ENCODE assay signal across 39 cellular contexts in genomic region chr6:161722394-161722793, GRCh38.
"Had no signal": no experiment of that assay in that cellular context is flagged by ENCODE, and none has a peak within 500 bp of the region (broad histone marks: within the 10 kb centered on the region; RNA-seq: fewer than 3 reads in every experiment).

No MANE protein-coding gene starts in this region.

- ATAC-seq: activated naive CD4-positive, alpha-beta T cell treated with anti-CD3 and anti-CD28 coated beads, Interleukin-2, amount 50 U/mL, for 72 hours; activated naive CD8-positive, alpha-beta T cell treated with anti-CD3 and anti-CD28 coated beads, Interleukin-2, amount 50 U/mL, for 24 hours; activated T-cell treated with anti-CD3 and anti-CD28 coated beads, Interleukin-2, amount 50 U/mL, for 4 hours; activated T-cell treated with anti-CD3 and anti-CD28 coated beads, Interleukin-2, amount 50 U/mL, for 72 hours; activated T-helper 17 cell treated with anti-CD3 and anti-CD28 coated beads, Interleukin-2, amount 50 U/mL, for 72 hours; body of pancreas had no signal

- H3K27ac ChIP-seq: adrenal gland, ascending aorta, body of pancreas, brain microvascular endothelial cell, breast epithelium, cardiac muscle cell had no signal

- H3K36me3 ChIP-seq: adrenal gland, ascending aorta, brain microvascular endothelial cell, breast epithelium, cardiac muscle cell had no signal

- H3K27ac Mint-ChIP-seq: activated naive CD4-positive, alpha-beta T cell treated with anti-CD3 and anti-CD28 coated beads for 36 hours; activated naive CD4-positive, alpha-beta T cell treated with anti-CD3 and anti-CD28 coated beads, Interleukin-2, amount 10 ng/mL, durations not matched to agents 7 days and 5 days; activated naive CD4-positive, alpha-beta T cell treated with anti-CD3 and anti-CD28 coated beads, Interleukin-2, amount 50 U/mL, for 24 hours; activated naive CD4-positive, alpha-beta T cell treated with anti-CD3 and anti-CD28 coated beads, Interleukin-2, amount 50 U/mL, for 72 hours; activated naive CD8-positive, alpha-beta T cell; activated naive CD8-positive, alpha-beta T cell treated with anti-CD3 and anti-CD28 coated beads for 36 hours; activated naive CD8-positive, alpha-beta T cell treated with anti-CD3 and anti-CD28 coated beads, Interleukin-2, amount 10 ng/mL, durations not matched to agents 7 days and 5 days; activated naive CD8-positive, alpha-beta T cell treated with anti-CD3 and anti-CD28 coated beads, Interleukin-2, amount 50 U/mL, for 24 hours; activated T-cell treated with anti-CD3 and anti-CD28 coated beads, Interleukin-2, amount 50 U/mL, for 24 hours; activated T-cell treated with anti-CD3 and anti-CD28 coated beads, Interleukin-2, amount 50 U/mL, for 72 hours; activated T-helper 1 cell treated with anti-CD3 and anti-CD28 coated beads, Interleukin-12 subunit alpha, Interleukin-12 subunit beta, Interleukin-2, Interleukin-4 antibody, amounts not matched to agents 30 ng/mL and 10 ng/mL and 1 ng/mL, durations not matched to agents 14 hours and 24 hours and 36 hours; activated T-helper 17 cell treated with anti-CD3 and anti-CD28 coated beads, Interleukin-2, amount 50 U/mL, for 72 hours; activated T-helper 2 cell treated with anti-CD3 and anti-CD28 coated beads, Interferon-gamma antibody, Interleukin-2, Interleukin-4, amounts not matched to agents 10 μg/mL and 5 μg/mL and 100 μg/mL, durations not matched to agents 14 hours and 24 hours and 36 hours had no signal

- DNase-seq: activated effector memory CD4-positive, alpha-beta T cell treated with anti-CD3 and anti-CD28 coated beads, Interleukin-2, amount 50 U/mL, for 16 hours; activated effector memory CD4-positive, alpha-beta T cell treated with Interleukin-2 at 50 U/mL for 16 hours; activated gamma-delta T cell; activated gamma-delta T cell treated with Interleukin-2 at 50 U/mL for 16 hours; activated naive CD4-positive, alpha-beta T cell; activated naive CD4-positive, alpha-beta T cell treated with anti-CD3 and anti-CD28 coated beads for 36 hours; activated naive CD4-positive, alpha-beta T cell treated with anti-CD3 and anti-CD28 coated beads, Interleukin-2, amount 10 ng/mL, durations not matched to agents 7 days and 5 days; activated naive CD4-positive, alpha-beta T cell treated with anti-CD3 and anti-CD28 coated beads, Interleukin-2, amount 50 U/mL, for 16 hours; activated naive CD4-positive, alpha-beta T cell treated with Interleukin-2 at 50 U/mL for 16 hours; activated naive CD8-positive, alpha-beta T cell treated with anti-CD3 and anti-CD28 coated beads for 36 hours; activated naive CD8-positive, alpha-beta T cell treated with anti-CD3 and anti-CD28 coated beads, Interleukin-2, amount 10 ng/mL, durations not matched to agents 7 days and 5 days; activated naive CD8-positive, alpha-beta T cell treated with anti-CD3 and anti-CD28 coated beads, Interleukin-2, amount 50 U/mL, for 24 hours; activated T-cell treated with anti-CD3 and anti-CD28 coated beads, Interleukin-2, amount 50 U/mL, for 24 hours; activated T-cell treated with anti-CD3 and anti-CD28 coated beads, Interleukin-2, amount 50 U/mL, for 4 hours; activated T-cell treated with anti-CD3 and anti-CD28 coated beads, Interleukin-2, amount 50 U/mL, for 48 hours; activated T-cell treated with anti-CD3 and anti-CD28 coated beads, Interleukin-2, amount 50 U/mL, for 72 hours; adrenal gland; amniotic stem cell; amygdala; anterior cingulate cortex; aorta; body of pancreas; brain microvascular endothelial cell; caudate nucleus; central memory CD4-positive, alpha-beta T cell; cerebellar nuclear complex had no signal

- H3K4me1 Mint-ChIP-seq: activated naive CD4-positive, alpha-beta T cell treated with anti-CD3 and anti-CD28 coated beads, Interleukin-2, amount 10 ng/mL, durations not matched to agents 7 days and 5 days; activated naive CD4-positive, alpha-beta T cell treated with anti-CD3 and anti-CD28 coated beads, Interleukin-2, amount 50 U/mL, for 24 hours; activated naive CD8-positive, alpha-beta T cell treated with anti-CD3 and anti-CD28 coated beads for 36 hours; activated naive CD8-positive, alpha-beta T cell treated with anti-CD3 and anti-CD28 coated beads, Interleukin-2, amount 10 ng/mL, durations not matched to agents 7 days and 5 days; activated naive CD8-positive, alpha-beta T cell treated with anti-CD3 and anti-CD28 coated beads, Interleukin-2, amount 50 U/mL, for 24 hours; activated T-helper 17 cell treated with anti-CD3 and anti-CD28 coated beads, Interleukin-2, amount 50 U/mL, for 72 hours; central memory CD8-positive, alpha-beta T cell had no signal

- H3K27me3 Mint-ChIP-seq: activated naive CD4-positive, alpha-beta T cell treated with anti-CD3 and anti-CD28 coated beads, Interleukin-2, amount 10 ng/mL, durations not matched to agents 7 days and 5 days; activated naive CD4-positive, alpha-beta T cell treated with anti-CD3 and anti-CD28 coated beads, Interleukin-2, amount 50 U/mL, for 24 hours; activated naive CD8-positive, alpha-beta T cell; activated naive CD8-positive, alpha-beta T cell treated with anti-CD3 and anti-CD28 coated beads for 36 hours; activated naive CD8-positive, alpha-beta T cell treated with anti-CD3 and anti-CD28 coated beads, Interleukin-2, amount 10 ng/mL, durations not matched to agents 7 days and 5 days; activated naive CD8-positive, alpha-beta T cell treated with anti-CD3 and anti-CD28 coated beads, Interleukin-2, amount 50 U/mL, for 24 hours; activated T-cell treated with anti-CD3 and anti-CD28 coated beads, Interleukin-2, amount 50 U/mL, for 24 hours; activated T-helper 17 cell treated with anti-CD3 and anti-CD28 coated beads, Interleukin-2, amount 50 U/mL, for 72 hours; brain; central memory CD8-positive, alpha-beta T cell had no signal

- H3K4me3 ChIP-seq: adrenal gland, ascending aorta, body of pancreas, breast epithelium, cardiac muscle cell had no signal

- H3K27me3 ChIP-seq: adrenal gland, ascending aorta, body of pancreas, brain microvascular endothelial cell, breast epithelium, cardiac muscle cell had no signal

- H3K4me3 Mint-ChIP-seq: activated naive CD4-positive, alpha-beta T cell treated with anti-CD3 and anti-CD28 coated beads for 36 hours; activated naive CD4-positive, alpha-beta T cell treated with anti-CD3 and anti-CD28 coated beads, Interleukin-2, amount 10 ng/mL, durations not matched to agents 7 days and 5 days; activated naive CD4-positive, alpha-beta T cell treated with anti-CD3 and anti-CD28 coated beads, Interleukin-2, amount 50 U/mL, for 24 hours; activated naive CD8-positive, alpha-beta T cell; activated naive CD8-positive, alpha-beta T cell treated with anti-CD3 and anti-CD28 coated beads for 36 hours; activated naive CD8-positive, alpha-beta T cell treated with anti-CD3 and anti-CD28 coated beads, Interleukin-2, amount 10 ng/mL, durations not matched to agents 7 days and 5 days; activated naive CD8-positive, alpha-beta T cell treated with anti-CD3 and anti-CD28 coated beads, Interleukin-2, amount 50 U/mL, for 24 hours; activated T-cell treated with anti-CD3 and anti-CD28 coated beads, Interleukin-2, amount 50 U/mL, for 24 hours; activated T-cell treated with anti-CD3 and anti-CD28 coated beads, Interleukin-2, amount 50 U/mL, for 4 hours; activated T-cell treated with anti-CD3 and anti-CD28 coated beads, Interleukin-2, amount 50 U/mL, for 72 hours; activated T-helper 1 cell treated with anti-CD3 and anti-CD28 coated beads, Interleukin-12 subunit alpha, Interleukin-12 subunit beta, Interleukin-2, Interleukin-4 antibody, amounts not matched to agents 30 ng/mL and 10 ng/mL and 1 ng/mL, durations not matched to agents 14 hours and 24 hours and 36 hours; activated T-helper 17 cell treated with anti-CD3 and anti-CD28 coated beads, Interleukin-2, amount 50 U/mL, for 72 hours; brain; central memory CD8-positive, alpha-beta T cell had no signal

- H3K4me1 ChIP-seq: adrenal gland, ascending aorta, body of pancreas, breast epithelium had no signal

- FAIRE-seq: astrocyte, bronchial epithelial cell had no signal

- H3K9me3 ChIP-seq: adrenal gland, ascending aorta, body of pancreas, breast epithelium had no signal

- H3K36me3 Mint-ChIP-seq: activated naive CD4-positive, alpha-beta T cell treated with anti-CD3 and anti-CD28 coated beads, Interleukin-2, amount 10 ng/mL, durations not matched to agents 7 days and 5 days; activated naive CD4-positive, alpha-beta T cell treated with anti-CD3 and anti-CD28 coated beads, Interleukin-2, amount 50 U/mL, for 24 hours; activated naive CD4-positive, alpha-beta T cell treated with anti-CD3 and anti-CD28 coated beads, Interleukin-2, amount 50 U/mL, for 72 hours; activated naive CD8-positive, alpha-beta T cell; activated naive CD8-positive, alpha-beta T cell treated with anti-CD3 and anti-CD28 coated beads for 36 hours; activated naive CD8-positive, alpha-beta T cell treated with anti-CD3 and anti-CD28 coated beads, Interleukin-2, amount 10 ng/mL, durations not matched to agents 7 days and 5 days; brain had no signal
